In the genomic region with DNA sequence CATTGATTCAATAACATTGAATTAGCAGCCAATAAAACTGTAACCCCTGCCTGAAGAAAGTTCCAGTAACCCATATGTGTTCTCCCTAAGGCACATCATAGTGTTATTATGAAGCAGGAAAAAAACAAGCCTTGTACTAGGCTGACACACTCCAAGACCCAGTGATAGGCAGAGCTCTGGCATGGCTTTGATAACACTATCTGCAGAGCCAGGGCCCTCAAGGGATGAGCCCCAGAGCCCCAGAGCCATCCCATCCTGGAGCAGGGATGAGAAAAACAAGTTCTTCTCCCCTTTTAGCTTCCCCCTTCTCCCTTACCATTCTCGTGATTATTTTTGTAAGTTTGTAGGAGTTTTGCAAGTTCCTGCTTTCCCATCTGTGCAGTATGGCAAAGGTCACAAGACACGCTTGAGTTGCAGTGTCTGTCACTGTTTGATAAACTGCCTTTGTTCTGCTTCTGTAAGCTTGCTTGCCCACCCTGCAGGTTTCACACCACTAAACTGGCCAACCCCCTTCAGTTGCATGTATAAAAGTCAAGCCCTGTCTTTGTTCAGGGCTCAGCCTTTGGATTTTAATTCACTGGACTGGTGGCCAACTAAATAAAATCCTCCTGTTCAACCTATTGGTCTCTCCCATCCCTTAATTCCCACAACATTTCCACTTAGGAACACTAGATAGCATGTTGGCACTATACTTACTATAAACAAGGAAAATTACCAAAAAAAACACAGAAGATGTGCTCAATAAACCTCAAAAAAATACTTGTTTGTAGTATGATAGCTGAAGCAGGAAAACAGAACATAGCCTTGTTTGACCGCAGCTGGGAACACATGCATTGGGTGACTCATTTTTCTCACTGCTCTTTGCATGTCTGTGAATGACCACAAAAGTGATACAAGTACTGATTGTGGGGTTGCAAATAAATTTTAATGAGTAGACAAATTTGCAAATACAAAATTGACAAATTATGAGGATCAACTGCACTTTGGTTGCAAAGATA, we compare ENCODE assay signal across 1 cellular context.
TF ChIP-seq lines count a peak whose summit lies in the region.

No MANE protein-coding gene starts in this region.

TF ChIP-seq in GM12878, 131 proteins besides CTCF, POLR2A, EP300 and RAD21 (continued from another document and continues in another):
- TF ChIP-seq, protein P1, sequence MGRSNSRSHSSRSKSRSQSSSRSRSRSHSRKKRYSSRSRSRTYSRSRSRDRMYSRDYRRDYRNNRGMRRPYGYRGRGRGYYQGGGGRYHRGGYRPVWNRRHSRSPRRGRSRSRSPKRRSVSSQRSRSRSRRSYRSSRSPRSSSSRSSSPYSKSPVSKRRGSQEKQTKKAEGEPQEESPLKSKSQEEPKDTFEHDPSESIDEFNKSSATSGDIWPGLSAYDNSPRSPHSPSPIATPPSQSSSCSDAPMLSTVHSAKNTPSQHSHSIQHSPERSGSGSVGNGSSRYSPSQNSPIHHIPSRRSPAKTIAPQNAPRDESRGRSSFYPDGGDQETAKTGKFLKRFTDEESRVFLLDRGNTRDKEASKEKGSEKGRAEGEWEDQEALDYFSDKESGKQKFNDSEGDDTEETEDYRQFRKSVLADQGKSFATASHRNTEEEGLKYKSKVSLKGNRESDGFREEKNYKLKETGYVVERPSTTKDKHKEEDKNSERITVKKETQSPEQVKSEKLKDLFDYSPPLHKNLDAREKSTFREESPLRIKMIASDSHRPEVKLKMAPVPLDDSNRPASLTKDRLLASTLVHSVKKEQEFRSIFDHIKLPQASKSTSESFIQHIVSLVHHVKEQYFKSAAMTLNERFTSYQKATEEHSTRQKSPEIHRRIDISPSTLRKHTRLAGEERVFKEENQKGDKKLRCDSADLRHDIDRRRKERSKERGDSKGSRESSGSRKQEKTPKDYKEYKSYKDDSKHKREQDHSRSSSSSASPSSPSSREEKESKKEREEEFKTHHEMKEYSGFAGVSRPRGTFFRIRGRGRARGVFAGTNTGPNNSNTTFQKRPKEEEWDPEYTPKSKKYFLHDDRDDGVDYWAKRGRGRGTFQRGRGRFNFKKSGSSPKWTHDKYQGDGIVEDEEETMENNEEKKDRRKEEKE (IDR thresholded peaks at IDR 0.05): no peak
- TF ChIP-seq SUPT20H (IDR thresholded peaks at IDR 0.05; ENCODE audit: borderline replicate concordance, control insufficient read depth, low read depth, low read length): no peak
- TF ChIP-seq, protein P2, sequence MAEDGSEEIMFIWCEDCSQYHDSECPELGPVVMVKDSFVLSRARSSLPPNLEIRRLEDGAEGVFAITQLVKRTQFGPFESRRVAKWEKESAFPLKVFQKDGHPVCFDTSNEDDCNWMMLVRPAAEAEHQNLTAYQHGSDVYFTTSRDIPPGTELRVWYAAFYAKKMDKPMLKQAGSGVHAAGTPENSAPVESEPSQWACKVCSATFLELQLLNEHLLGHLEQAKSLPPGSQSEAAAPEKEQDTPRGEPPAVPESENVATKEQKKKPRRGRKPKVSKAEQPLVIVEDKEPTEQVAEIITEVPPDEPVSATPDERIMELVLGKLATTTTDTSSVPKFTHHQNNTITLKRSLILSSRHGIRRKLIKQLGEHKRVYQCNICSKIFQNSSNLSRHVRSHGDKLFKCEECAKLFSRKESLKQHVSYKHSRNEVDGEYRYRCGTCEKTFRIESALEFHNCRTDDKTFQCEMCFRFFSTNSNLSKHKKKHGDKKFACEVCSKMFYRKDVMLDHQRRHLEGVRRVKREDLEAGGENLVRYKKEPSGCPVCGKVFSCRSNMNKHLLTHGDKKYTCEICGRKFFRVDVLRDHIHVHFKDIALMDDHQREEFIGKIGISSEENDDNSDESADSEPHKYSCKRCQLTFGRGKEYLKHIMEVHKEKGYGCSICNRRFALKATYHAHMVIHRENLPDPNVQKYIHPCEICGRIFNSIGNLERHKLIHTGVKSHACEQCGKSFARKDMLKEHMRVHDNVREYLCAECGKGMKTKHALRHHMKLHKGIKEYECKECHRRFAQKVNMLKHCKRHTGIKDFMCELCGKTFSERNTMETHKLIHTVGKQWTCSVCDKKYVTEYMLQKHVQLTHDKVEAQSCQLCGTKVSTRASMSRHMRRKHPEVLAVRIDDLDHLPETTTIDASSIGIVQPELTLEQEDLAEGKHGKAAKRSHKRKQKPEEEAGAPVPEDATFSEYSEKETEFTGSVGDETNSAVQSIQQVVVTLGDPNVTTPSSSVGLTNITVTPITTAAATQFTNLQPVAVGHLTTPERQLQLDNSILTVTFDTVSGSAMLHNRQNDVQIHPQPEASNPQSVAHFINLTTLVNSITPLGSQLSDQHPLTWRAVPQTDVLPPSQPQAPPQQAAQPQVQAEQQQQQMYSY (CRISPR knock-in tag; IDR thresholded peaks at IDR 0.05): no peak
- no peak for TF ChIP-seq NBN (IDR thresholded peaks at IDR 0.05)
- no peak for TF ChIP-seq CHD4 (IDR thresholded peaks at IDR 0.05)
- no peak for TF ChIP-seq SIX5 (IDR thresholded peaks at IDR 0.05; ENCODE audit: low read depth, low read length, severe bottlenecking)
- TF ChIP-seq HDGF (IDR thresholded peaks at IDR 0.05): no peak
- no peak for TF ChIP-seq ESRRA (IDR thresholded peaks at IDR 0.05; ENCODE audit: low read length)
- TF ChIP-seq YY1 (IDR thresholded peaks at IDR 0.05; ENCODE audit: low read depth, low read length): no peak
- peak; percentile 68 for TF ChIP-seq EED (IDR thresholded peaks at IDR 0.05; ENCODE audit: low read depth)
- no peak for TF ChIP-seq POLR2AphosphoS2 (IDR thresholded peaks at IDR 0.05; ENCODE audit: low read depth, low read length)
- no peak for TF ChIP-seq NR2C1 (IDR thresholded peaks at IDR 0.05)
- no peak for TF ChIP-seq CHD2 (IDR thresholded peaks at IDR 0.05; ENCODE audit: borderline replicate concordance, low read depth, low read length)
- 0 out of 2 replicates have a peak, but pooled peaks have one; percentile 15 for TF ChIP-seq GABPA (IDR thresholded peaks at IDR 0.05; ENCODE audit: low read depth)
- TF ChIP-seq, protein P3, sequence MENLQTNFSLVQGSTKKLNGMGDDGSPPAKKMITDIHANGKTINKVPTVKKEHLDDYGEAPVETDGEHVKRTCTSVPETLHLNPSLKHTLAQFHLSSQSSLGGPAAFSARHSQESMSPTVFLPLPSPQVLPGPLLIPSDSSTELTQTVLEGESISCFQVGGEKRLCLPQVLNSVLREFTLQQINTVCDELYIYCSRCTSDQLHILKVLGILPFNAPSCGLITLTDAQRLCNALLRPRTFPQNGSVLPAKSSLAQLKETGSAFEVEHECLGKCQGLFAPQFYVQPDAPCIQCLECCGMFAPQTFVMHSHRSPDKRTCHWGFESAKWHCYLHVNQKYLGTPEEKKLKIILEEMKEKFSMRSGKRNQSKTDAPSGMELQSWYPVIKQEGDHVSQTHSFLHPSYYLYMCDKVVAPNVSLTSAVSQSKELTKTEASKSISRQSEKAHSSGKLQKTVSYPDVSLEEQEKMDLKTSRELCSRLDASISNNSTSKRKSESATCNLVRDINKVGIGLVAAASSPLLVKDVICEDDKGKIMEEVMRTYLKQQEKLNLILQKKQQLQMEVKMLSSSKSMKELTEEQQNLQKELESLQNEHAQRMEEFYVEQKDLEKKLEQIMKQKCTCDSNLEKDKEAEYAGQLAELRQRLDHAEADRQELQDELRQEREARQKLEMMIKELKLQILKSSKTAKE (IDR thresholded peaks at IDR 0.05; ENCODE audit: low read depth, poor library complexity, severe bottlenecking): peak; percentile 52
- no peak for TF ChIP-seq SMAD1 (IDR thresholded peaks at IDR 0.05; ENCODE audit: low read depth, partially characterized antibody)
- TF ChIP-seq CREB1 (IDR thresholded peaks at IDR 0.05; ENCODE audit: low read depth): no peak
- TF ChIP-seq, protein P4, sequence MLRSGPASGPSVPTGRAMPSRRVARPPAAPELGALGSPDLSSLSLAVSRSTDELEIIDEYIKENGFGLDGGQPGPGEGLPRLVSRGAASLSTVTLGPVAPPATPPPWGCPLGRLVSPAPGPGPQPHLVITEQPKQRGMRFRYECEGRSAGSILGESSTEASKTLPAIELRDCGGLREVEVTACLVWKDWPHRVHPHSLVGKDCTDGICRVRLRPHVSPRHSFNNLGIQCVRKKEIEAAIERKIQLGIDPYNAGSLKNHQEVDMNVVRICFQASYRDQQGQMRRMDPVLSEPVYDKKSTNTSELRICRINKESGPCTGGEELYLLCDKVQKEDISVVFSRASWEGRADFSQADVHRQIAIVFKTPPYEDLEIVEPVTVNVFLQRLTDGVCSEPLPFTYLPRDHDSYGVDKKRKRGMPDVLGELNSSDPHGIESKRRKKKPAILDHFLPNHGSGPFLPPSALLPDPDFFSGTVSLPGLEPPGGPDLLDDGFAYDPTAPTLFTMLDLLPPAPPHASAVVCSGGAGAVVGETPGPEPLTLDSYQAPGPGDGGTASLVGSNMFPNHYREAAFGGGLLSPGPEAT (IDR thresholded peaks at IDR 0.05; ENCODE audit: low read depth): 0 out of 2 replicates have a peak, but pooled peaks have one; percentile 30
- TF ChIP-seq RBBP5 (conservative IDR thresholded peaks at IDR 0.05): no peak
- TF ChIP-seq STAT1 (conservative IDR thresholded peaks at IDR 0.05): no peak
- peak in 1 of 2 experiments; percentile 52; a peak in 1 of 4 replicates for TF ChIP-seq CEBPB (IDR thresholded peaks at IDR 0.05; ENCODE audit: borderline replicate concordance in 1 of 2, low read depth in 2 of 2, low read length in 2 of 2)
- TF ChIP-seq, protein P5, sequence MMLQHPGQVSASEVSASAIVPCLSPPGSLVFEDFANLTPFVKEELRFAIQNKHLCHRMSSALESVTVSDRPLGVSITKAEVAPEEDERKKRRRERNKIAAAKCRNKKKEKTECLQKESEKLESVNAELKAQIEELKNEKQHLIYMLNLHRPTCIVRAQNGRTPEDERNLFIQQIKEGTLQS (IDR thresholded peaks at IDR 0.05; ENCODE audit: borderline replicate concordance, extremely low read depth, low read depth, low read length): no peak
- peak in 1 of 2 experiments; percentile 59; a peak in 1 of 4 replicates for TF ChIP-seq IKZF2 (IDR thresholded peaks at IDR 0.05)
- TF ChIP-seq, protein P6, sequence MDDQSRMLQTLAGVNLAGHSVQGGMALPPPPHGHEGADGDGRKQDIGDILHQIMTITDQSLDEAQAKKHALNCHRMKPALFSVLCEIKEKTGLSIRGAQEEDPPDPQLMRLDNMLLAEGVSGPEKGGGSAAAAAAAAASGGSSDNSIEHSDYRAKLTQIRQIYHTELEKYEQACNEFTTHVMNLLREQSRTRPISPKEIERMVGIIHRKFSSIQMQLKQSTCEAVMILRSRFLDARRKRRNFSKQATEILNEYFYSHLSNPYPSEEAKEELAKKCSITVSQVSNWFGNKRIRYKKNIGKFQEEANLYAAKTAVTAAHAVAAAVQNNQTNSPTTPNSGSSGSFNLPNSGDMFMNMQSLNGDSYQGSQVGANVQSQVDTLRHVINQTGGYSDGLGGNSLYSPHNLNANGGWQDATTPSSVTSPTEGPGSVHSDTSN (IDR thresholded peaks at IDR 0.05; ENCODE audit: insufficient replicate concordance, low read depth, low read length): peak; percentile 87
- TF ChIP-seq FOXM1 (IDR thresholded peaks at IDR 0.05; ENCODE audit: low read depth, low read length): peak; percentile 96; the same call in 1 of the 2 replicates
- TF ChIP-seq, protein P7, sequence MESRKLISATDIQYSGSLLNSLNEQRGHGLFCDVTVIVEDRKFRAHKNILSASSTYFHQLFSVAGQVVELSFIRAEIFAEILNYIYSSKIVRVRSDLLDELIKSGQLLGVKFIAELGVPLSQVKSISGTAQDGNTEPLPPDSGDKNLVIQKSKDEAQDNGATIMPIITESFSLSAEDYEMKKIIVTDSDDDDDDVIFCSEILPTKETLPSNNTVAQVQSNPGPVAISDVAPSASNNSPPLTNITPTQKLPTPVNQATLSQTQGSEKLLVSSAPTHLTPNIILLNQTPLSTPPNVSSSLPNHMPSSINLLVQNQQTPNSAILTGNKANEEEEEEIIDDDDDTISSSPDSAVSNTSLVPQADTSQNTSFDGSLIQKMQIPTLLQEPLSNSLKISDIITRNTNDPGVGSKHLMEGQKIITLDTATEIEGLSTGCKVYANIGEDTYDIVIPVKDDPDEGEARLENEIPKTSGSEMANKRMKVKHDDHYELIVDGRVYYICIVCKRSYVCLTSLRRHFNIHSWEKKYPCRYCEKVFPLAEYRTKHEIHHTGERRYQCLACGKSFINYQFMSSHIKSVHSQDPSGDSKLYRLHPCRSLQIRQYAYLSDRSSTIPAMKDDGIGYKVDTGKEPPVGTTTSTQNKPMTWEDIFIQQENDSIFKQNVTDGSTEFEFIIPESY (IDR thresholded peaks at IDR 0.05): no peak
- TF ChIP-seq JUND (IDR thresholded peaks at IDR 0.05; ENCODE audit: low read depth, low read length): no peak
- no peak for TF ChIP-seq MEF2B (IDR thresholded peaks at IDR 0.05; ENCODE audit: partially characterized antibody, poor library complexity, severe bottlenecking)
- no peak for TF ChIP-seq ZSCAN29 (IDR thresholded peaks at IDR 0.05)
- TF ChIP-seq, protein P8, sequence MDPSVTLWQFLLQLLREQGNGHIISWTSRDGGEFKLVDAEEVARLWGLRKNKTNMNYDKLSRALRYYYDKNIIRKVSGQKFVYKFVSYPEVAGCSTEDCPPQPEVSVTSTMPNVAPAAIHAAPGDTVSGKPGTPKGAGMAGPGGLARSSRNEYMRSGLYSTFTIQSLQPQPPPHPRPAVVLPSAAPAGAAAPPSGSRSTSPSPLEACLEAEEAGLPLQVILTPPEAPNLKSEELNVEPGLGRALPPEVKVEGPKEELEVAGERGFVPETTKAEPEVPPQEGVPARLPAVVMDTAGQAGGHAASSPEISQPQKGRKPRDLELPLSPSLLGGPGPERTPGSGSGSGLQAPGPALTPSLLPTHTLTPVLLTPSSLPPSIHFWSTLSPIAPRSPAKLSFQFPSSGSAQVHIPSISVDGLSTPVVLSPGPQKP (IDR thresholded peaks at IDR 0.05; ENCODE audit: low read depth, low read length): no peak
- TF ChIP-seq, protein P9, sequence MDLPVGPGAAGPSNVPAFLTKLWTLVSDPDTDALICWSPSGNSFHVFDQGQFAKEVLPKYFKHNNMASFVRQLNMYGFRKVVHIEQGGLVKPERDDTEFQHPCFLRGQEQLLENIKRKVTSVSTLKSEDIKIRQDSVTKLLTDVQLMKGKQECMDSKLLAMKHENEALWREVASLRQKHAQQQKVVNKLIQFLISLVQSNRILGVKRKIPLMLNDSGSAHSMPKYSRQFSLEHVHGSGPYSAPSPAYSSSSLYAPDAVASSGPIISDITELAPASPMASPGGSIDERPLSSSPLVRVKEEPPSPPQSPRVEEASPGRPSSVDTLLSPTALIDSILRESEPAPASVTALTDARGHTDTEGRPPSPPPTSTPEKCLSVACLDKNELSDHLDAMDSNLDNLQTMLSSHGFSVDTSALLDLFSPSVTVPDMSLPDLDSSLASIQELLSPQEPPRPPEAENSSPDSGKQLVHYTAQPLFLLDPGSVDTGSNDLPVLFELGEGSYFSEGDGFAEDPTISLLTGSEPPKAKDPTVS (IDR thresholded peaks at IDR 0.05; ENCODE audit: low read depth, low read length): no peak
- peak; percentile 78; the same call in 1 of the 2 replicates for TF ChIP-seq ZBED1 (IDR thresholded peaks at IDR 0.05; ENCODE audit: borderline replicate concordance)
- no peak for TF ChIP-seq GATAD2B (conservative IDR thresholded peaks at IDR 0.05; ENCODE audit: low read depth)
- TF ChIP-seq ZNF217 (IDR thresholded peaks at IDR 0.05): no peak
- no peak for TF ChIP-seq NFXL1 (IDR thresholded peaks at IDR 0.05; ENCODE audit: borderline replicate concordance)
- TF ChIP-seq MYC (IDR thresholded peaks at IDR 0.05; ENCODE audit: insufficient read depth, insufficient read length, insufficient replicate concordance, low read length, severe bottlenecking): no peak
- peak; percentile 62; the same call in 1 of the 2 replicates for TF ChIP-seq TCF12 (IDR thresholded peaks at IDR 0.05; ENCODE audit: low read depth, low read length)
